Comparison of ENCODE assay signal across 10 cellular contexts in genomic region chr7:20299647-20300312, GRCh38. TPM values are rescaled to one million over a fixed set of nuclear protein-coding genes. Genes with fewer than 3 reads are reported as not detected.
A peak's percentile ranks its signal among the peaks of the same experiment; 100 is the strongest.
DNase-seq lines count a peak whose midpoint lies in the region; ATAC-seq and TF ChIP-seq lines count a peak whose summit lies in the region.
"Had no signal": no experiment of that assay in that cellular context is flagged by ENCODE, and none has a peak within 500 bp of the region (broad histone marks: within the 10 kb centered on the region; RNA-seq: fewer than 3 reads in every experiment).

No MANE protein-coding gene starts in this region.

- no peak overlapping the region for H3K27ac Mint-ChIP-seq in glutamatergic neuron (ENCODE audit: unreplicated experiment)
- peak overlapping the region in 2 of 8 donors; percentile 22 to 47 for H3K27ac Mint-ChIP-seq in CD8-positive, alpha-beta memory T cell

- peak; percentile 72 for ATAC-seq in GM21423 (IDR thresholded peaks at IDR 0.05; ENCODE audit: unreplicated experiment)
- ATAC-seq in HG03442 (IDR thresholded peaks at IDR 0.05; ENCODE audit: unreplicated experiment) = peak; percentile 45
- ATAC-seq in activated T-cell treated with anti-CD3 and anti-CD28 coated beads, Interleukin-2, amount 50 U/mL, for 4 hours = no peak
- ATAC-seq: foreskin keratinocyte had no signal

- no peaks in the 10 kb centered on the region for H3K36me3 ChIP-seq in CD8-positive, alpha-beta memory T cell (ENCODE audit: insufficient read depth, low read length)

- no peaks in the 10 kb centered on the region for H3K9me3 ChIP-seq in CD8-positive, alpha-beta memory T cell (ENCODE audit: low read length)

- TF ChIP-seq CTCF in fibroblast of mammary gland (conservative IDR thresholded peaks at IDR 0.05; ENCODE audit: control insufficient read depth, insufficient read depth, low read depth, low read length) (no peak), glutamatergic neuron (IDR thresholded peaks at IDR 0.05; ENCODE audit: partially characterized antibody, unreplicated experiment) (no peak)

- no peaks in the 10 kb centered on the region for H3K27me3 ChIP-seq in CD8-positive, alpha-beta memory T cell (ENCODE audit: insufficient read depth, low read length, poor library complexity, severe bottlenecking)
- H3K27me3 ChIP-seq: foreskin keratinocyte had no signal

- H3K36me3 Mint-ChIP-seq in activated T-cell treated with anti-CD3 and anti-CD28 coated beads, Interleukin-2, amount 50 U/mL, for 4 hours (ENCODE audit: insufficient read depth) = no peaks in the 10 kb centered on the region
- H3K36me3 Mint-ChIP-seq in glutamatergic neuron (ENCODE audit: unreplicated experiment) = no peaks in the 10 kb centered on the region
- H3K36me3 Mint-ChIP-seq in CD8-positive, alpha-beta memory T cell = no peaks in the 10 kb centered on the region

- no peak overlapping the region for H3K4me3 ChIP-seq in fibroblast of mammary gland (ENCODE audit: control insufficient read depth, low read depth, low read length)
- no peak overlapping the region for H3K4me3 ChIP-seq in CD8-positive, alpha-beta memory T cell (ENCODE audit: low read length)
- H3K4me3 ChIP-seq: skin epidermis had no signal

- peaks cover 2% of the 10 kb centered on the region for H3K4me1 Mint-ChIP-seq in activated T-cell treated with anti-CD3 and anti-CD28 coated beads, Interleukin-2, amount 50 U/mL, for 4 hours (ENCODE audit: low read depth)
- no peaks in the 10 kb centered on the region for H3K4me1 Mint-ChIP-seq in glutamatergic neuron (ENCODE audit: low read depth, unreplicated experiment)
- peaks cover 4 to 12% (median 8%) of the 10 kb centered on the region in 3 donors for H3K4me1 Mint-ChIP-seq in CD8-positive, alpha-beta memory T cell

- H3K27ac ChIP-seq in CD8-positive, alpha-beta memory T cell (ENCODE audit: low read depth, low read length) = no peak overlapping the region
- H3K27ac ChIP-seq: foreskin keratinocyte had no signal

- CTCF ChIA-PET in CD8-positive, alpha-beta memory T cell (lab: Charles Lee) = no interaction called here

- H3K9me3 Mint-ChIP-seq in activated T-cell treated with anti-CD3 and anti-CD28 coated beads, Interleukin-2, amount 50 U/mL, for 4 hours = peaks cover 8% of the 10 kb centered on the region
- H3K9me3 Mint-ChIP-seq in glutamatergic neuron (ENCODE audit: unreplicated experiment) = peaks cover 2% of the 10 kb centered on the region
- H3K9me3 Mint-ChIP-seq in CD8-positive, alpha-beta memory T cell = peaks cover 0 to 13% (median 0%) of the 10 kb centered on the region in 5 donors

- no peaks in the 10 kb centered on the region for H3K27me3 Mint-ChIP-seq in activated T-cell treated with anti-CD3 and anti-CD28 coated beads, Interleukin-2, amount 50 U/mL, for 4 hours (ENCODE audit: low read depth)
- no peaks in the 10 kb centered on the region for H3K27me3 Mint-ChIP-seq in glutamatergic neuron (ENCODE audit: unreplicated experiment)
- no peaks in the 10 kb centered on the region for H3K27me3 Mint-ChIP-seq in CD8-positive, alpha-beta memory T cell

- POLR2A ChIA-PET in CD8-positive, alpha-beta memory T cell (lab: Charles Lee) = no interaction called here

- peak; percentile 56 for DNase-seq in DMS53 treated with DMSO at 0.1 percent for 48 hours (lab: John Stamatoyannopoulos, UW; ENCODE audit: unreplicated experiment)
- peak; percentile 36 for DNase-seq in fibroblast of mammary gland (ENCODE audit: low read depth)
- DNase-seq in activated T-cell treated with anti-CD3 and anti-CD28 coated beads, Interleukin-2, amount 50 U/mL, for 4 hours = no peak
- DNase-seq in T1000 (lab: John Stamatoyannopoulos, UW) = no peak
- DNase-seq in glutamatergic neuron = no peak
- DNase-seq in CD8-positive, alpha-beta memory T cell = no peak
- DNase-seq: foreskin keratinocyte had no signal

- no peaks in the 10 kb centered on the region for H3K4me1 ChIP-seq in CD8-positive, alpha-beta memory T cell (ENCODE audit: insufficient read depth, low read length)

- no peak overlapping the region for H3K4me3 Mint-ChIP-seq in activated T-cell treated with anti-CD3 and anti-CD28 coated beads, Interleukin-2, amount 50 U/mL, for 4 hours
- no peak overlapping the region for H3K4me3 Mint-ChIP-seq in glutamatergic neuron (ENCODE audit: unreplicated experiment)
- peak overlapping the region in 2 of 7 donors; percentile 37 to 56 for H3K4me3 Mint-ChIP-seq in CD8-positive, alpha-beta memory T cell

RNA-seq across cellular contexts. Expression of gene ITGB8, which starts 30.9 kb away (rescaled TPM):
- total RNA-seq in activated T-cell treated with anti-CD3 and anti-CD28 coated beads, Interleukin-2, amount 50 U/mL, for 4 hours = under 1 TPM; 0.10 to 0.19 (median 0.11) TPM
- 19.0 TPM for total RNA-seq in glutamatergic neuron (ENCODE audit: unreplicated experiment)
- under 1 TPM; 0.11 to 0.27 TPM for total RNA-seq in CD8-positive, alpha-beta memory T cell
- polyA plus RNA-seq in CD8-positive, alpha-beta memory T cell = not detected

Comparison
In these comparisons a context has a peak if more than half of its experiments do, and no peak if none do; other contexts are left out.
1. DNase-seq: peak in DMS53 treated with DMSO at 0.1 percent for 48 hours (single experiment) and fibroblast of mammary gland (single experiment); none in activated T-cell treated with anti-CD3 and anti-CD28 coated beads, Interleukin-2, amount 50 U/mL, for 4 hours (single experiment), T1000 (single experiment), glutamatergic neuron (single experiment) and CD8-positive, alpha-beta memory T cell (0 of 5).
2. ATAC-seq: peak in GM21423 (single experiment) and HG03442 (single experiment); none in activated T-cell treated with anti-CD3 and anti-CD28 coated beads, Interleukin-2, amount 50 U/mL, for 4 hours (0 of 2).
3. RNA of gene ITGB8, which starts 30.9 kb away (total RNA-seq): 19.0 TPM in glutamatergic neuron (single experiment); 0.11 to 0.27 TPM in CD8-positive, alpha-beta memory T cell and 0.10 to 0.19 TPM in activated T-cell treated with anti-CD3 and anti-CD28 coated beads, Interleukin-2, amount 50 U/mL, for 4 hours; every median in the first group is over 10 times any median in the second.